7 cellular contexts compared by ENCODE assay signal in genomic region chr3:88189361-88189810, GRCh38. TPM values are rescaled to one million over a fixed set of nuclear protein-coding genes. Genes with fewer than 3 reads are reported as not detected.
DNase-seq lines count a peak whose midpoint lies in the region; ATAC-seq and TF ChIP-seq lines count a peak whose summit lies in the region.

No MANE protein-coding gene starts in this region.

- TF ChIP-seq CTCF in fibroblast of the aortic adventitia (IDR thresholded peaks at IDR 0.05; ENCODE audit: insufficient read depth, low read length) = no peak
- no peak for TF ChIP-seq CTCF in glutamatergic neuron (IDR thresholded peaks at IDR 0.05; ENCODE audit: partially characterized antibody, unreplicated experiment)

- H3K4me3 Mint-ChIP-seq in glutamatergic neuron (ENCODE audit: unreplicated experiment) = no peak overlapping the region

- peaks cover 3% of the 10 kb centered on the region for H3K4me1 Mint-ChIP-seq in glutamatergic neuron (ENCODE audit: low read depth, unreplicated experiment)

- DNase-seq in fibroblast of the aortic adventitia (ENCODE audit: low read depth) = no peak
- DNase-seq in medulla oblongata (ENCODE audit: extremely low spot score) = no peak
- no peak for DNase-seq in hypothalamus (lab: John Stamatoyannopoulos, UW)
- no peak for DNase-seq in glutamatergic neuron

- ATAC-seq in GM18520 (IDR thresholded peaks at IDR 0.05; ENCODE audit: unreplicated experiment) = peak; percentile 93
- peak; percentile 61 for ATAC-seq in GM21528 (IDR thresholded peaks at IDR 0.05; ENCODE audit: low FRiP score, unreplicated experiment)
- peak; percentile 85 for ATAC-seq in HG03460 (IDR thresholded peaks at IDR 0.05; ENCODE audit: unreplicated experiment)

- H3K9me3 Mint-ChIP-seq in glutamatergic neuron (ENCODE audit: unreplicated experiment) = peaks cover 5% of the 10 kb centered on the region

- H3K4me3 ChIP-seq in fibroblast of the aortic adventitia (ENCODE audit: low read depth, low read length) = peak overlapping the region; percentile 6

- peaks cover 1% of the 10 kb centered on the region for H3K36me3 Mint-ChIP-seq in glutamatergic neuron (ENCODE audit: unreplicated experiment)

- H3K27me3 Mint-ChIP-seq in glutamatergic neuron (ENCODE audit: unreplicated experiment) = no peaks in the 10 kb centered on the region

- no peak overlapping the region for H3K27ac Mint-ChIP-seq in glutamatergic neuron (ENCODE audit: unreplicated experiment)

RNA-seq across cellular contexts. Expression of gene C3orf38, which starts 39.6 kb away (rescaled TPM):
- 17.3 and 42.4 TPM in 2 replicates for total RNA-seq in fibroblast of the aortic adventitia (ENCODE audit: low replicate concordance)
- 26.0 TPM for total RNA-seq in glutamatergic neuron (ENCODE audit: unreplicated experiment)
